In genomic region chr2:224943601-224944041, GRCh38 we compare ENCODE assay signal across 8 cellular contexts.
DNase-seq lines count a peak whose midpoint lies in the region; ATAC-seq and TF ChIP-seq lines count a peak whose summit lies in the region.
"Not testable (repeated sequence)": the region's sequence is repeated elsewhere in the genome, so short reads cannot be mapped to it uniquely, and the experiment has no call there.

No MANE protein-coding gene starts in this region.

- peaks cover 72% of the 10 kb centered on the region for H3K4me1 ChIP-seq in CD8-positive, alpha-beta T cell (ENCODE audit: insufficient read depth, low read length)
- peaks cover 38% of the 10 kb centered on the region for H3K4me1 ChIP-seq in effector memory CD4-positive, alpha-beta T cell (ENCODE audit: control insufficient read depth, insufficient read depth, low read length, poor library complexity, severe bottlenecking)
- H3K4me1 ChIP-seq in spleen, result peaks cover 57 to 100% (median 92%) of the 10 kb centered on the region in 6 donors

- peak overlapping the region; percentile 72 for H3K27ac ChIP-seq in CD8-positive, alpha-beta T cell (ENCODE audit: low read depth, low read length)
- H3K27ac ChIP-seq in effector memory CD4-positive, alpha-beta T cell (ENCODE audit: insufficient read depth, low read length, poor library complexity, severe bottlenecking), result peak overlapping the region; percentile 82
- H3K27ac ChIP-seq in spleen, result peak overlapping the region in 7 of 8 donors; percentile 29 to 89 (median 84)

- TF ChIP-seq CTCF in CD8-positive, alpha-beta T cell (IDR thresholded peaks at IDR 0.05); spleen (IDR thresholded peaks at IDR 0.05 in 8 of 11, conservative IDR thresholded peaks at IDR 0.05 in 3 of 11): not testable (repeated sequence)

- H3K4me3 ChIP-seq in CD8-positive, alpha-beta T cell (ENCODE audit: low read depth, low read length), result peak overlapping the region; percentile 76
- peak overlapping the region; percentile 57 for H3K4me3 ChIP-seq in effector memory CD4-positive, alpha-beta T cell (ENCODE audit: insufficient read depth, low read depth, low read length, poor library complexity, severe bottlenecking)
- H3K4me3 ChIP-seq in spleen, result peak overlapping the region in 3 of 8 donors; percentile 38 to 68 (median 43)

- intact Hi-C loops in CD8-positive, alpha-beta T cell (cut with DNase I, micrococcal nuclease), result loop anchor here (1.0 to 10.0 kb wide), 6 partner anchors 13 to 1851 kb away; partner anchors contain the start of genes CUL3 (in 1 of the 2) and IRS1 (in 1 of the 2)
- intact Hi-C loops in activated naive CD4-positive, alpha-beta T cell treated with anti-CD3 and anti-CD28 coated beads for 36 hours (cut with micrococcal nuclease), result loop anchor here (1.0 to 5.0 kb wide), 4 partner anchors 17 to 1894 kb away; partner anchors contain the start of genes MRPL44 and RHBDD1
- intact Hi-C loops in spleen (cut with DNase I; ENCODE audit: low total_unique reads), result not testable (repeated sequence)

- POLR2A ChIA-PET in CD8-positive, alpha-beta T cell (lab: Charles Lee), result interaction anchor here (1.2 to 5.8 kb wide), 4 partner anchors 10 to 39 kb away, joined by 5 to 25 read pairs (median 9); no protein-coding TSS in a partner anchor

- not testable (repeated sequence) for TF ChIP-seq POLR2A in spleen (IDR thresholded peaks at IDR 0.05)

- peak in 2 of 7 experiments; percentile 44 to 55 for DNase-seq in CD8-positive, alpha-beta T cell
- DNase-seq in activated CD4-positive, alpha-beta T cell treated with anti-CD3 and anti-CD28 coated beads for 48 hours, result peak; percentile 73
- DNase-seq in activated T-cell treated with anti-CD3 and anti-CD28 coated beads for 48 hours (ENCODE audit: low read depth), result peak; percentile 43
- peak; percentile 79 for DNase-seq in activated naive CD4-positive, alpha-beta T cell treated with anti-CD3 and anti-CD28 coated beads for 36 hours
- not testable (repeated sequence) for DNase-seq in effector memory CD4-positive, alpha-beta T cell; spleen
- DNase-seq in stimulated activated naive CD8-positive, alpha-beta T cell treated with anti-CD3 and anti-CD28 coated beads, Interleukin-15, Interleukin-2, amounts not matched to agents 100 U/mL and 50 U/mL, for 24 hours, result peak; percentile 53

- H3K4me3 Mint-ChIP-seq in CD8-positive, alpha-beta T cell, result peak overlapping the region; percentile 91
- peak overlapping the region; percentile 92 to 97 (median 97) for H3K4me3 Mint-ChIP-seq in IgD-negative memory B cell
- peak overlapping the region; percentile 89 for H3K4me3 Mint-ChIP-seq in activated naive CD4-positive, alpha-beta T cell treated with anti-CD3 and anti-CD28 coated beads for 36 hours

- CTCF ChIA-PET in CD8-positive, alpha-beta T cell (lab: Charles Lee), result interaction anchor here (1.9 to 10.4 kb wide), 3 partner anchors 43 to 57 kb away, joined by 6 to 63 read pairs (median 8); no protein-coding TSS in a partner anchor
- CTCF ChIA-PET in activated naive CD4-positive, alpha-beta T cell treated with anti-CD3 and anti-CD28 coated beads for 36 hours (lab: Charles Lee), result interaction anchor here (0.6 to 10.0 kb wide), 6 partner anchors 10 to 59 kb away, joined by 3 to 66 read pairs (median 23); no protein-coding TSS in a partner anchor

- 43 to 70% (median 63%) methylated on average over 8 of the region's 8 CpGs for WGBS in spleen, 5 donors

- peak overlapping the region; percentile 97 for H3K27ac Mint-ChIP-seq in CD8-positive, alpha-beta T cell
- H3K27ac Mint-ChIP-seq in IgD-negative memory B cell, result peak overlapping the region in 2 of 3 donors; percentile 36 to 87
- H3K27ac Mint-ChIP-seq in activated naive CD4-positive, alpha-beta T cell treated with anti-CD3 and anti-CD28 coated beads for 36 hours, result peak overlapping the region; percentile 94

- not testable (repeated sequence) for H3K9me3 ChIP-seq in CD8-positive, alpha-beta T cell (ENCODE audit: low read length); effector memory CD4-positive, alpha-beta T cell (ENCODE audit: control insufficient read depth, low read length); spleen

- H3K4me1 Mint-ChIP-seq in CD8-positive, alpha-beta T cell (ENCODE audit: low read depth), result peaks cover 78% of the 10 kb centered on the region
- peaks cover 54 to 65% (median 60%) of the 10 kb centered on the region in 3 donors for H3K4me1 Mint-ChIP-seq in IgD-negative memory B cell
- H3K4me1 Mint-ChIP-seq in activated naive CD4-positive, alpha-beta T cell treated with anti-CD3 and anti-CD28 coated beads for 36 hours (ENCODE audit: low read depth), result peaks cover 53% of the 10 kb centered on the region

- not testable (repeated sequence) for H3K9me3 Mint-ChIP-seq in CD8-positive, alpha-beta T cell; IgD-negative memory B cell; activated naive CD4-positive, alpha-beta T cell treated with anti-CD3 and anti-CD28 coated beads for 36 hours

- not testable (repeated sequence) for H3K36me3 ChIP-seq in CD8-positive, alpha-beta T cell (ENCODE audit: insufficient read depth, low read length); effector memory CD4-positive, alpha-beta T cell (ENCODE audit: control insufficient read depth, insufficient read depth, low read length); spleen

- not testable (repeated sequence) for H3K27me3 ChIP-seq in CD8-positive, alpha-beta T cell (ENCODE audit: insufficient read depth, low read length); effector memory CD4-positive, alpha-beta T cell (replicated peaks; ENCODE audit: control insufficient read depth, insufficient read depth, low read length, poor library complexity, severe bottlenecking); spleen (replicated peaks in 1 of 7)

- not testable (repeated sequence) for H3K27me3 Mint-ChIP-seq in CD8-positive, alpha-beta T cell (ENCODE audit: low read depth); IgD-negative memory B cell; activated naive CD4-positive, alpha-beta T cell treated with anti-CD3 and anti-CD28 coated beads for 36 hours (ENCODE audit: low read depth)

- peak; percentile 4 for ATAC-seq in CD8-positive, alpha-beta T cell
- peak; percentile 26 for ATAC-seq in stimulated activated naive CD8-positive, alpha-beta T cell treated with anti-CD3 and anti-CD28 coated beads, Interleukin-15, Interleukin-2, amounts not matched to agents 100 U/mL and 50 U/mL, for 24 hours

- peaks cover 31% of the 10 kb centered on the region for H3K36me3 Mint-ChIP-seq in CD8-positive, alpha-beta T cell
- H3K36me3 Mint-ChIP-seq in IgD-negative memory B cell, result not testable (repeated sequence)
- peaks cover 26% of the 10 kb centered on the region for H3K36me3 Mint-ChIP-seq in activated naive CD4-positive, alpha-beta T cell treated with anti-CD3 and anti-CD28 coated beads for 36 hours (ENCODE audit: low read depth)
